16 cellular contexts compared by ENCODE assay signal in the genomic region with DNA sequence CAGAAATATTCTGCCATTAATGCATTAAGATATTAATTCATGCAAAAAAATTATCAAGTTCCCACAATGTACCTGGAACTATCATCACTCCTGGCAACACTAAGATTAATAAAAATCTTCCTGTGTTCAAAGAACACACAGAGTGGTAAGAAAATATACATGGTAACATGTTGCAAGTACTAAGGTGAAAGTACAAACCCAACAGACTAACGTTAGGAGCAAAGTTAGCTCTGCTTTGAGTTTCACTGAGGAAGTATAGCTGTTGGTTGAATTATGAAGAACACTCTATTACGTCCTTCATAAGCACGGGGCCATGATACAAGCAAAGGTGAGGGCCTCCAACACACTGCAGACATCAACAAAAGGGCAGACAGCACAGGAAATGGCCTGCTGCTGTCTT.
"Had no signal": no experiment of that assay in that cellular context is flagged by ENCODE, and none has a peak within 500 bp of the region (broad histone marks: within the 10 kb centered on the region; RNA-seq: fewer than 3 reads in every experiment).

No MANE protein-coding gene starts in this region.

- H3K27me3 Mint-ChIP-seq: naive thymus-derived CD8-positive, alpha-beta T cell; type B pancreatic cell had no signal

- H3K27me3 ChIP-seq: colonic mucosa, hepatocyte, neural progenitor cell, ovary, right atrium auricular region had no signal

- ATAC-seq: left colon; naive thymus-derived CD8-positive, alpha-beta T cell had no signal

- H3K9me3 ChIP-seq: colonic mucosa, ovary, right atrium auricular region had no signal

- H3K27ac Mint-ChIP-seq: neural progenitor cell, type B pancreatic cell had no signal

- H3K36me3 ChIP-seq: colonic mucosa, ovary had no signal

- H3K4me3 Mint-ChIP-seq: neural progenitor cell, type B pancreatic cell had no signal

- H3K9me3 Mint-ChIP-seq: naive thymus-derived CD8-positive, alpha-beta T cell; neural progenitor cell; type B pancreatic cell had no signal

- H3K4me1 ChIP-seq: colonic mucosa had no signal

- H3K27ac ChIP-seq: colonic mucosa, hepatocyte, neural progenitor cell, ovary, right atrium auricular region had no signal

- H3K4me3 ChIP-seq: colonic mucosa, hepatocyte, neural progenitor cell, ovary, right atrium auricular region had no signal

- DNase-seq: colonic mucosa; dermis blood vessel endothelial cell; foreskin melanocyte; head of caudate nucleus; left colon; mammary epithelial cell; naive thymus-derived CD8-positive, alpha-beta T cell; nucleus accumbens; ovary; small intestine; stimulated activated CD4-positive, alpha-beta T cell treated with anti-CD3 and anti-CD28 coated beads, Interleukin-12 subunit alpha, Interleukin-12 subunit beta, amount 100 ng/mL, for 4 hours; stimulated activated naive CD4-positive, alpha-beta T cell treated with Interleukin-2 at 50 U/mL for 16 hours had no signal
